ENCODE assay signal across 9 cellular contexts in the genomic region with DNA sequence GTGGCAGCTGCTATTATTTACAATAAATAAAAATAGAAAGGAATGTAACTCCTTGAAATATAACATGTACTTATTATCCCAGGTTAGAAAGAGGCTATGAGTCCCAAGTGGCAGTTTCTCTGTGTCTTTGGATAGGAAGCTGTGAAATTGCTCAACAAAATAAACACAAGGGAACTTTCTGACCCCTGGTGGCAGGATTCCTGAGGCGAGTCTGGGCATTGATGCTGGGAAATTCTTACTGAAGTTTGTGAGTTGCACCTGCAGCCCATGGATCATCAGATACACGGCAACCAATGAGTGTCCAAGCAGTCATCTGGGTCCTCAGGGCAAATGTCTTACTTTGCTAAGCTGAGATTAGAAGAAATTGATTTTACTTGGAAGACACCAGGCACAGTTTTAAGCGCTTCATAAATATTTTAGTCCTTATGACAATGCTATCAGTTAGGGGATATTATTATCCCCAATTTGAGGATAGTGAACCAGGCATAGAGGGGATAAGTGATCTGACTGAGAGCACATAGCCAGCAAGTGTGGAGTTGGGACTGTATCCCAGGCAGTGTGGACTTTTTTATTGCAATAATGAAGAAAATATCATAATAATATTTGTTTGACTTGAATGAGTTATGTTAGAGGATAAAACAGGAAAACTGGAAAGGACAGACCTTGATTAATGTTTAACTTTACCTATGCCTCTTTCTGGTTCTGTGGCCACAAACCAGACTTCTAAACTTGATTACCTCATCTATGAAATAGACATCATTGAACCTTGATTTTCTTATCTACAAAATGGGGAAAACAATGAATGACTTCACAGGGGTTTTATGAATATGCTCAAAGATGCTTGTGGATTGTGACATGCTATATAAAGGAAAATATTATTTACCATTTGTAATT.
DNase-seq lines count a peak whose midpoint lies in the region; ATAC-seq and TF ChIP-seq lines count a peak whose summit lies in the region.
"Had no signal": no experiment of that assay in that cellular context is flagged by ENCODE, and none has a peak within 500 bp of the region (broad histone marks: within the 10 kb centered on the region; RNA-seq: fewer than 3 reads in every experiment).

No MANE protein-coding gene starts in this region.

- peak; percentile 81 for TF ChIP-seq CTCF in LNCaP clone FGC (IDR thresholded peaks at IDR 0.05; ENCODE audit: control insufficient read depth, extremely low read depth, insufficient read depth)
- TF ChIP-seq CTCF in brain (conservative IDR thresholded peaks at IDR 0.05): peak; percentile 68 to 78

- no peak overlapping the region for H3K4me3 Mint-ChIP-seq in brain
- H3K4me3 Mint-ChIP-seq in CD8-positive, alpha-beta memory T cell: no peak overlapping the region

- H3K27me3 Mint-ChIP-seq in brain: peaks cover 4% of the 10 kb centered on the region
- H3K27me3 Mint-ChIP-seq in CD8-positive, alpha-beta memory T cell: peaks cover 0 to 2% of the 10 kb centered on the region in 2 donors

- no peak overlapping the region for H3K27ac Mint-ChIP-seq in brain
- H3K27ac Mint-ChIP-seq in CD8-positive, alpha-beta memory T cell: no peak overlapping the region

- no peak overlapping the region for H3K4me3 ChIP-seq in LNCaP clone FGC (ENCODE audit: low read depth, low read length)
- H3K4me3 ChIP-seq in CD8-positive, alpha-beta memory T cell (ENCODE audit: low read length): no peak overlapping the region
- H3K4me3 ChIP-seq: K562 had no signal

- peak; percentile 92 for ATAC-seq in left lobe of liver
- ATAC-seq in HG02852 (IDR thresholded peaks at IDR 0.05; ENCODE audit: unreplicated experiment): no peak
- ATAC-seq: K562 had no signal

- no peaks in the 10 kb centered on the region for H3K36me3 ChIP-seq in CD8-positive, alpha-beta memory T cell (ENCODE audit: insufficient read depth, low read length)

- H3K36me3 Mint-ChIP-seq in brain: no peaks in the 10 kb centered on the region
- no peaks in the 10 kb centered on the region for H3K36me3 Mint-ChIP-seq in CD8-positive, alpha-beta memory T cell

- H3K4me1 Mint-ChIP-seq in brain: peaks cover 9% of the 10 kb centered on the region
- H3K4me1 Mint-ChIP-seq in CD8-positive, alpha-beta memory T cell: no peaks in the 10 kb centered on the region

- peak; percentile 75 for DNase-seq in DMS53 (lab: John Stamatoyannopoulos, UW)
- peak; percentile 86 for DNase-seq in LNCaP clone FGC (ENCODE audit: low read depth)
- DNase-seq in left lobe of liver (ENCODE audit: low spot score): peak; percentile 59
- DNase-seq in CD8-positive, alpha-beta memory T cell: no peak
- no peak for DNase-seq in SW 1271 (lab: John Stamatoyannopoulos, UW)
- DNase-seq in 8988T: no peak

- POLR2A ChIA-PET in CD8-positive, alpha-beta memory T cell (lab: Charles Lee): no interaction called here

- no peak overlapping the region for H3K27ac ChIP-seq in CD8-positive, alpha-beta memory T cell (ENCODE audit: low read depth, low read length)

- CTCF ChIA-PET in CD8-positive, alpha-beta memory T cell (lab: Charles Lee): no interaction called here

- no peaks in the 10 kb centered on the region for H3K4me1 ChIP-seq in CD8-positive, alpha-beta memory T cell (ENCODE audit: insufficient read depth, low read length)

- no peaks in the 10 kb centered on the region for H3K27me3 ChIP-seq in CD8-positive, alpha-beta memory T cell (ENCODE audit: insufficient read depth, low read length, poor library complexity, severe bottlenecking)

- H3K9me3 ChIP-seq in CD8-positive, alpha-beta memory T cell (ENCODE audit: low read length): no peaks in the 10 kb centered on the region

- H3K9me3 Mint-ChIP-seq in brain: no peaks in the 10 kb centered on the region
- peaks cover 0 to 2% (median 0%) of the 10 kb centered on the region in 5 donors for H3K9me3 Mint-ChIP-seq in CD8-positive, alpha-beta memory T cell

Comparison
In these comparisons a context has a peak if more than half of its experiments do, and no peak if none do; other contexts are left out.
1. DNase-seq: peak in DMS53 (single experiment), LNCaP clone FGC (single experiment) and left lobe of liver (single experiment); none in CD8-positive, alpha-beta memory T cell (0 of 5), SW 1271 (0 of 2) and 8988T (single experiment).